ENCODE assay signal across 1 cellular context in genomic region chr1:59892836-59893811, GRCh38.
TF ChIP-seq lines count a peak whose summit lies in the region.

No MANE protein-coding gene starts in this region.

TF ChIP-seq in HepG2, 621 proteins besides CTCF, POLR2A, EP300 and RAD21 (continued from another document):
- no peak for TF ChIP-seq ZNF512B (CRISPR knock-in tag; IDR thresholded peaks at IDR 0.05; ENCODE audit: borderline replicate concordance)
- no peak for TF ChIP-seq CHD4 (IDR thresholded peaks at IDR 0.05; ENCODE audit: borderline replicate concordance, low read length)
- TF ChIP-seq MYPOP (CRISPR knock-in tag; IDR thresholded peaks at IDR 0.05), result no peak
- TF ChIP-seq ZFP36L1 (CRISPR knock-in tag; IDR thresholded peaks at IDR 0.05), result no peak
- TF ChIP-seq, protein P1, sequence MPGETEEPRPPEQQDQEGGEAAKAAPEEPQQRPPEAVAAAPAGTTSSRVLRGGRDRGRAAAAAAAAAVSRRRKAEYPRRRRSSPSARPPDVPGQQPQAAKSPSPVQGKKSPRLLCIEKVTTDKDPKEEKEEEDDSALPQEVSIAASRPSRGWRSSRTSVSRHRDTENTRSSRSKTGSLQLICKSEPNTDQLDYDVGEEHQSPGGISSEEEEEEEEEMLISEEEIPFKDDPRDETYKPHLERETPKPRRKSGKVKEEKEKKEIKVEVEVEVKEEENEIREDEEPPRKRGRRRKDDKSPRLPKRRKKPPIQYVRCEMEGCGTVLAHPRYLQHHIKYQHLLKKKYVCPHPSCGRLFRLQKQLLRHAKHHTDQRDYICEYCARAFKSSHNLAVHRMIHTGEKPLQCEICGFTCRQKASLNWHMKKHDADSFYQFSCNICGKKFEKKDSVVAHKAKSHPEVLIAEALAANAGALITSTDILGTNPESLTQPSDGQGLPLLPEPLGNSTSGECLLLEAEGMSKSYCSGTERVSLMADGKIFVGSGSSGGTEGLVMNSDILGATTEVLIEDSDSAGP (CRISPR knock-in tag; IDR thresholded peaks at IDR 0.05; ENCODE audit: borderline replicate concordance), result no peak
- TF ChIP-seq, protein P2, sequence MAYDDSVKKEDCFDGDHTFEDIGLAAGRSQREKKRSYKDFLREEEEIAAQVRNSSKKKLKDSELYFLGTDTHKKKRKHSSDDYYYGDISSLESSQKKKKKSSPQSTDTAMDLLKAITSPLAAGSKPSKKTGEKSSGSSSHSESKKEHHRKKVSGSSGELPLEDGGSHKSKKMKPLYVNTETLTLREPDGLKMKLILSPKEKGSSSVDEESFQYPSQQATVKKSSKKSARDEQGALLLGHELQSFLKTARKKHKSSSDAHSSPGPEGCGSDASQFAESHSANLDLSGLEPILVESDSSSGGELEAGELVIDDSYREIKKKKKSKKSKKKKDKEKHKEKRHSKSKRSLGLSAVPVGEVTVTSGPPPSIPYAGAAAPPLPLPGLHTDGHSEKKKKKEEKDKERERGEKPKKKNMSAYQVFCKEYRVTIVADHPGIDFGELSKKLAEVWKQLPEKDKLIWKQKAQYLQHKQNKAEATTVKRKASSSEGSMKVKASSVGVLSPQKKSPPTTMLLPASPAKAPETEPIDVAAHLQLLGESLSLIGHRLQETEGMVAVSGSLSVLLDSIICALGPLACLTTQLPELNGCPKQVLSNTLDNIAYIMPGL (CRISPR knock-in tag; IDR thresholded peaks at IDR 0.05; ENCODE audit: borderline replicate concordance in 1 of 2, low read depth in 1 of 2), result no peak
- no peak for TF ChIP-seq ZNF792 (CRISPR knock-in tag; IDR thresholded peaks at IDR 0.05)
- no peak for TF ChIP-seq MED1 (CRISPR knock-in tag; IDR thresholded peaks at IDR 0.05)
- TF ChIP-seq NR3C1 (CRISPR knock-in tag; IDR thresholded peaks at IDR 0.05), result no peak
- TF ChIP-seq, protein P3, sequence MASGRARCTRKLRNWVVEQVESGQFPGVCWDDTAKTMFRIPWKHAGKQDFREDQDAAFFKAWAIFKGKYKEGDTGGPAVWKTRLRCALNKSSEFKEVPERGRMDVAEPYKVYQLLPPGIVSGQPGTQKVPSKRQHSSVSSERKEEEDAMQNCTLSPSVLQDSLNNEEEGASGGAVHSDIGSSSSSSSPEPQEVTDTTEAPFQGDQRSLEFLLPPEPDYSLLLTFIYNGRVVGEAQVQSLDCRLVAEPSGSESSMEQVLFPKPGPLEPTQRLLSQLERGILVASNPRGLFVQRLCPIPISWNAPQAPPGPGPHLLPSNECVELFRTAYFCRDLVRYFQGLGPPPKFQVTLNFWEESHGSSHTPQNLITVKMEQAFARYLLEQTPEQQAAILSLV (CRISPR knock-in tag; IDR thresholded peaks at IDR 0.05; ENCODE audit: borderline replicate concordance), result no peak
- no peak for TF ChIP-seq HNRNPUL1 (IDR thresholded peaks at IDR 0.05; ENCODE audit: low read depth, low read length)
- no peak for TF ChIP-seq CSRNP2 (CRISPR knock-in tag; conservative IDR thresholded peaks at IDR 0.05; ENCODE audit: low read depth)
- no peak for TF ChIP-seq MAZ (IDR thresholded peaks at IDR 0.05; ENCODE audit: borderline replicate concordance, low read depth, low read length)
- no peak for TF ChIP-seq MAZ (CRISPR knock-in tag; IDR thresholded peaks at IDR 0.05; ENCODE audit: low read depth)
- TF ChIP-seq ZNF3 (CRISPR knock-in tag; IDR thresholded peaks at IDR 0.05), result no peak
- TF ChIP-seq KLF11 (CRISPR knock-in tag; IDR thresholded peaks at IDR 0.05), result no peak
- TF ChIP-seq ZNF34 (CRISPR knock-in tag; IDR thresholded peaks at IDR 0.05; ENCODE audit: borderline replicate concordance), result no peak
